Comparison of ENCODE assay signal across 8 cellular contexts in the genomic region with DNA sequence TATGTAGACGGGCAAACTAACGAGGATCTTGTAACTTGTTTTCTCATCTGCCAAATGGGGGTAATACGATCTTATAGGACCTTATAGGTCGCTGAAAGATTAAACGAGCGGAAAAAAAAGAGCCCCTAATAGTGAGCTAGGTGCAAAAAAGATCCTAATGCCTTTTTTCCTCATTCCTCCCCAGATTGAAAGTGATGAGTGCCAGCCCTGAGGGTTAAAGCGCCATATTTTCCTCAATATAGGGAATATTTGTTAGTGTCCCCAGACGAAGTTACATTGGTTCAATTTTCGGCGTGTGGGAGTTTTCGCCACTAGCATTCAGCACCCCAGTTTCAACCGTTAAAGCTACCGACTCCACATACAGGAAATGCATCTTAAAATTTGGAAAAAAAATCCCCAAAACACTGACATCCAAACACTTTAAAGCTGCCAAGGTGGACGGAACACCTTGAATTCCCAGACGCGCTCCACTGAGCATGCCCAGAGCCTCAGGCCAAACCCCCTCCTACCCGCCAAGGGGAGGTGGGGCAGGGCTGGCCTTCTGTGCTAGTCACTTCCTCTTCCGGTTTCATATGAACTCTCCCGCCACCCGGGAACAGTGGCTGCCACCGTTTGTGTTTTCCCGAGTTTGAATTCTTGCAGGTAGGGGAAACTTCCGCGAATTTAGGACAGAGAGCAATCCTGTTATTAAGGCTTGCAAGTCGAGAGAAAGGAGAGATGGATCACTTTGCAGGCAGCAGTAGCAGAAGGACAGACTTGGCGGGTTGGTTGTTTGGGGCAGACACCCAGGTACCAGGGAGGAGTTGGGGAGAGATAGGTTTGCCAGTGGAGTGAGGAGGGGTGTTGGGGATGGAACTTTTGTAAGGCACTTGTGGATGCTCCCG. TPM values are rescaled to one million over a fixed set of nuclear protein-coding genes. Genes with fewer than 3 reads are reported as not detected.
DNase-seq lines count a peak whose midpoint lies in the region; ATAC-seq, FAIRE-seq and TF ChIP-seq lines count a peak whose summit lies in the region.

A gene with protein sequence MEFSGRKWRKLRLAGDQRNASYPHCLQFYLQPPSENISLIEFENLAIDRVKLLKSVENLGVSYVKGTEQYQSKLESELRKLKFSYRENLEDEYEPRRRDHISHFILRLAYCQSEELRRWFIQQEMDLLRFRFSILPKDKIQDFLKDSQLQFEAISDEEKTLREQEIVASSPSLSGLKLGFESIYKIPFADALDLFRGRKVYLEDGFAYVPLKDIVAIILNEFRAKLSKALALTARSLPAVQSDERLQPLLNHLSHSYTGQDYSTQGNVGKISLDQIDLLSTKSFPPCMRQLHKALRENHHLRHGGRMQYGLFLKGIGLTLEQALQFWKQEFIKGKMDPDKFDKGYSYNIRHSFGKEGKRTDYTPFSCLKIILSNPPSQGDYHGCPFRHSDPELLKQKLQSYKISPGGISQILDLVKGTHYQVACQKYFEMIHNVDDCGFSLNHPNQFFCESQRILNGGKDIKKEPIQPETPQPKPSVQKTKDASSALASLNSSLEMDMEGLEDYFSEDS (plus strand): TSS at position 571 of the 884 bp plus-strand sequence. CDS start 816 bp downstream, outside the sequence.

- H3K36me3 ChIP-seq in ACC112 (ENCODE audit: insufficient read depth, low read length), result peaks cover 31% of the 10 kb centered on the region
- H3K36me3 ChIP-seq in WERI-Rb-1, result peaks cover 40% of the 10 kb centered on the region
- no peaks in the 10 kb centered on the region for H3K36me3 ChIP-seq in bronchial epithelial cell (ENCODE audit: control insufficient read depth, insufficient read depth, low read length)

- H2AFZ ChIP-seq in ACC112 (ENCODE audit: low read length, unreplicated experiment), result peak within 1 kb of the TSS; percentile 87

- peaks cover 40% of the 10 kb centered on the region for H3K79me2 ChIP-seq in ACC112 (ENCODE audit: control insufficient read depth, insufficient read depth, low read length, unreplicated experiment)

- H3K4me1 ChIP-seq in ACC112 (ENCODE audit: control insufficient read depth, insufficient read depth, low read length, unreplicated experiment), result peaks cover 57% of the 10 kb centered on the region

- FAIRE-seq in bronchial epithelial cell (lab: Jason Lieb, UNC), result no peak

- peak within 1 kb of the TSS; percentile 45 for H3K27ac ChIP-seq in ACC112 (ENCODE audit: low read depth, low read length)
- peak within 1 kb of the TSS; percentile 85 for H3K27ac ChIP-seq in WERI-Rb-1
- H3K27ac ChIP-seq in skin epidermis, result peak within 1 kb of the TSS in 17 of 21 experiments; percentile 29 to 83 (median 64)

- H3K4me3 ChIP-seq in ACC112 (ENCODE audit: low read depth, low read length), result peak within 1 kb of the TSS; percentile 95
- peak within 1 kb of the TSS; percentile 63 for H3K4me3 ChIP-seq in WERI-Rb-1 (ENCODE audit: low read depth, low read length)
- peak within 1 kb of the TSS; percentile 60 for H3K4me3 ChIP-seq in bronchial epithelial cell (ENCODE audit: low read depth, low read length)
- peak within 1 kb of the TSS; percentile 49 to 68 (median 65) for H3K4me3 ChIP-seq in skin epidermis

- ATAC-seq in GM18870 (IDR thresholded peaks at IDR 0.05; ENCODE audit: unreplicated experiment), result peak; percentile 74
- ATAC-seq in HG03108 (IDR thresholded peaks at IDR 0.05; ENCODE audit: unreplicated experiment), result peak; percentile 87

- H3K9me3 ChIP-seq in WERI-Rb-1 (ENCODE audit: severe bottlenecking), result no peaks in the 10 kb centered on the region

- DNase-seq in NCI-H2196 (lab: John Stamatoyannopoulos, UW; ENCODE audit: unreplicated experiment), result peak; percentile 87
- DNase-seq in WERI-Rb-1, result peak; percentile 96
- peak; percentile 79 for DNase-seq in bronchial epithelial cell (ENCODE audit: low read depth)
- DNase-seq in iPS-NIHi11 (ENCODE audit: low spot score), result peak; percentile 91

- TF ChIP-seq CTCF in WERI-Rb-1 (IDR thresholded peaks at IDR 0.05; ENCODE audit: low read depth, low read length) (no peak), bronchial epithelial cell (IDR thresholded peaks at IDR 0.05; ENCODE audit: insufficient read depth, low read length, severe bottlenecking) (no peak)

- no peaks in the 10 kb centered on the region for H3K27me3 ChIP-seq in ACC112 (ENCODE audit: insufficient read depth, low read length)
- no peaks in the 10 kb centered on the region for H3K27me3 ChIP-seq in WERI-Rb-1 (ENCODE audit: insufficient read depth, low read depth, severe bottlenecking)
- H3K27me3 ChIP-seq in bronchial epithelial cell (ENCODE audit: control insufficient read depth, insufficient read depth, low read length), result no peaks in the 10 kb centered on the region

RNA-seq across cellular contexts. Expression of the gene that starts here (rescaled TPM):
- 10.1 and 14.7 TPM in 2 replicates for total RNA-seq in bronchial epithelial cell

Comparison
In these comparisons a context has a peak if more than half of its experiments do, and no peak if none do; other contexts are left out.
1. Peak in every context shown above with its lines: DNase-seq, ATAC-seq, H3K4me3 ChIP-seq and H3K27ac ChIP-seq.